1 cellular context compared by ENCODE assay signal in the genomic region with DNA sequence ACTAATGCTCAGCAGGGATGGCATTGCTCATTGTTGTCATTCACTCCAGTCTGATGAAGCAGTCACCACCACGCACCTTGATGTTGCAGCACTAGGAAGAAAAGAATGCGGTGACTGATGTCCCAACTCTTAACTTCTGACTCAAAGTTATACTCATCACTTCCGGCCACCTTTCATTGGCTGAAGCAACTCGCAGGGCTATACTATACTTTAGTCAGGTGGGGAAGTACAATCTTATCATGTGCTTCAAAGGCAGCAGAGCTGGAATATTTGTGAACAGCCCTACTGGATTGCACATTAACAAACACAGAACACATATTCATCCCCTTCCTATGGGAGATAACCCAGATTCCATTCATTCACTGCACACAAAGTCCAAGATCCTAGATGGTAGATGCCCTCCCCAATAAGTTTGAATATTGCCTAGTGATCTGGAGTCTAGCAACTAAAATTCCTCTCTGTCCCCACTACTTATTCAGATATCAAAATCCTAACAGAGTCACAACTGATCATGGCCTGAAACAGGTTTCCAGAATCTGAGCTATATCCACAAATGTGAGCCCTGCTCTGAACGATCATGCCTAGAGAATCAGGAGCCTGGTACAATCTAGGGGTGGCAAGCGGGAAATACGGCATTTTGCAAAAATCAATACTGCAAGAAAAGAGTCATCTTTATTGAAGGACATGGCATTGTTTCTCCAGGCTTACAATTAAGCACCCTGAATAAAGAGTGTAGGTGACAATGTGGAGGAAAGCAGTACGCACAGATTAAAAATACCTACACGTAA.
TF ChIP-seq lines count a peak whose summit lies in the region.

No MANE protein-coding gene starts in this region.

TF ChIP-seq in HepG2, 621 proteins besides CTCF, POLR2A, EP300 and RAD21 (continued from another document and continues in another):
- TF ChIP-seq ZBTB21 (CRISPR knock-in tag; IDR thresholded peaks at IDR 0.05): peak; percentile 71; the same call in 1 of the 2 replicates
- peak; percentile 55 for TF ChIP-seq ZMYM3 (CRISPR knock-in tag; IDR thresholded peaks at IDR 0.05)
- peak; percentile 100 for TF ChIP-seq TBX2 (CRISPR knock-in tag; IDR thresholded peaks at IDR 0.05; ENCODE audit: borderline replicate concordance)
- no peak for TF ChIP-seq RBM39 (IDR thresholded peaks at IDR 0.05; ENCODE audit: low read depth, low read length, poor library complexity, severe bottlenecking)
- TF ChIP-seq ZNF569 (CRISPR knock-in tag; IDR thresholded peaks at IDR 0.05; ENCODE audit: borderline replicate concordance): peak; percentile 75; the same call in 1 of the 2 replicates
- TF ChIP-seq TCF7 (IDR thresholded peaks at IDR 0.05; ENCODE audit: low read depth): peak; percentile 97
- TF ChIP-seq, protein P1, sequence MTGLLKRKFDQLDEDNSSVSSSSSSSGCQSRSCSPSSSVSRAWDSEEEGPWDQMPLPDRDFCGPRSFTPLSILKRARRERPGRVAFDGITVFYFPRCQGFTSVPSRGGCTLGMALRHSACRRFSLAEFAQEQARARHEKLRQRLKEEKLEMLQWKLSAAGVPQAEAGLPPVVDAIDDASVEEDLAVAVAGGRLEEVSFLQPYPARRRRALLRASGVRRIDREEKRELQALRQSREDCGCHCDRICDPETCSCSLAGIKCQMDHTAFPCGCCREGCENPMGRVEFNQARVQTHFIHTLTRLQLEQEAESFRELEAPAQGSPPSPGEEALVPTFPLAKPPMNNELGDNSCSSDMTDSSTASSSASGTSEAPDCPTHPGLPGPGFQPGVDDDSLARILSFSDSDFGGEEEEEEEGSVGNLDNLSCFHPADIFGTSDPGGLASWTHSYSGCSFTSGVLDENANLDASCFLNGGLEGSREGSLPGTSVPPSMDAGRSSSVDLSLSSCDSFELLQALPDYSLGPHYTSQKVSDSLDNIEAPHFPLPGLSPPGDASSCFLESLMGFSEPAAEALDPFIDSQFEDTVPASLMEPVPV (CRISPR knock-in tag; IDR thresholded peaks at IDR 0.05): no peak
- peak; percentile 36; the same call in 1 of the 2 replicates for TF ChIP-seq PHF20 (CRISPR knock-in tag; IDR thresholded peaks at IDR 0.05)
- TF ChIP-seq ATF7-NPFF (CRISPR knock-in tag; IDR thresholded peaks at IDR 0.05; ENCODE audit: low read depth): no peak
- peak; percentile 75; the same call in 1 of the 2 replicates for TF ChIP-seq HNF4G (IDR thresholded peaks at IDR 0.05; ENCODE audit: borderline replicate concordance, low read depth, low read length)
- peak; percentile 45; the same call in 1 of the 2 replicates for TF ChIP-seq HNF4G (CRISPR knock-in tag; IDR thresholded peaks at IDR 0.05; ENCODE audit: borderline replicate concordance, low read depth)
- peak; percentile 93; the same call in 1 of the 2 replicates for TF ChIP-seq RNF219 (CRISPR knock-in tag; IDR thresholded peaks at IDR 0.05)
- peak; percentile 26 for TF ChIP-seq SKI (IDR thresholded peaks at IDR 0.05; ENCODE audit: partially characterized antibody)
- TF ChIP-seq ZNF33B (CRISPR knock-in tag; IDR thresholded peaks at IDR 0.05): no peak
- TF ChIP-seq ZNF709 (CRISPR knock-in tag; IDR thresholded peaks at IDR 0.05): no peak
- TF ChIP-seq ZNF510 (CRISPR knock-in tag; IDR thresholded peaks at IDR 0.05; ENCODE audit: low read depth): no peak
- no peak for TF ChIP-seq ZBTB38 (CRISPR knock-in tag; IDR thresholded peaks at IDR 0.05)
- TF ChIP-seq KAT2B (IDR thresholded peaks at IDR 0.05; ENCODE audit: borderline replicate concordance, low read depth, low read length): no peak
- no peak for TF ChIP-seq BRCA1 (CRISPR knock-in tag; IDR thresholded peaks at IDR 0.05)
- no peak for TF ChIP-seq ZHX2 (IDR thresholded peaks at IDR 0.05; ENCODE audit: low read depth)
- TF ChIP-seq ZHX2 (CRISPR knock-in tag; IDR thresholded peaks at IDR 0.05; ENCODE audit: borderline replicate concordance): no peak
- TF ChIP-seq NCOA2 (CRISPR knock-in tag; IDR thresholded peaks at IDR 0.05): peak; percentile 93
- TF ChIP-seq FOXM1 (CRISPR knock-in tag; IDR thresholded peaks at IDR 0.05): no peak
- TF ChIP-seq, protein P2, sequence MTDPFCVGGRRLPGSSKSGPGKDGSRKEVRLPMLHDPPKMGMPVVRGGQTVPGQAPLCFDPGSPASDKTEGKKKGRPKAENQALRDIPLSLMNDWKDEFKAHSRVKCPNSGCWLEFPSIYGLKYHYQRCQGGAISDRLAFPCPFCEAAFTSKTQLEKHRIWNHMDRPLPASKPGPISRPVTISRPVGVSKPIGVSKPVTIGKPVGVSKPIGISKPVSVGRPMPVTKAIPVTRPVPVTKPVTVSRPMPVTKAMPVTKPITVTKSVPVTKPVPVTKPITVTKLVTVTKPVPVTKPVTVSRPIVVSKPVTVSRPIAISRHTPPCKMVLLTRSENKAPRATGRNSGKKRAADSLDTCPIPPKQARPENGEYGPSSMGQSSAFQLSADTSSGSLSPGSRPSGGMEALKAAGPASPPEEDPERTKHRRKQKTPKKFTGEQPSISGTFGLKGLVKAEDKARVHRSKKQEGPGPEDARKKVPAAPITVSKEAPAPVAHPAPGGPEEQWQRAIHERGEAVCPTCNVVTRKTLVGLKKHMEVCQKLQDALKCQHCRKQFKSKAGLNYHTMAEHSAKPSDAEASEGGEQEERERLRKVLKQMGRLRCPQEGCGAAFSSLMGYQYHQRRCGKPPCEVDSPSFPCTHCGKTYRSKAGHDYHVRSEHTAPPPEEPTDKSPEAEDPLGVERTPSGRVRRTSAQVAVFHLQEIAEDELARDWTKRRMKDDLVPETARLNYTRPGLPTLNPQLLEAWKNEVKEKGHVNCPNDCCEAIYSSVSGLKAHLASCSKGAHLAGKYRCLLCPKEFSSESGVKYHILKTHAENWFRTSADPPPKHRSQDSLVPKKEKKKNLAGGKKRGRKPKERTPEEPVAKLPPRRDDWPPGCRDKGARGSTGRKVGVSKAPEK (CRISPR knock-in tag; IDR thresholded peaks at IDR 0.05; ENCODE audit: borderline replicate concordance): peak; percentile 80; the same call in 1 of the 2 replicates
- TF ChIP-seq NFYC (CRISPR knock-in tag; IDR thresholded peaks at IDR 0.05): peak; percentile 80
- peak; percentile 76; the same call in 1 of the 2 replicates for TF ChIP-seq ZFP36L1 (CRISPR knock-in tag; IDR thresholded peaks at IDR 0.05)
- TF ChIP-seq GATAD2A (CRISPR knock-in tag; IDR thresholded peaks at IDR 0.05): peak; percentile 91
- no peak for TF ChIP-seq XBP1 (CRISPR knock-in tag; IDR thresholded peaks at IDR 0.05)
- 0 out of 2 replicates have a peak, but pooled peaks have one; percentile 59 for TF ChIP-seq ATF6 (CRISPR knock-in tag; conservative IDR thresholded peaks at IDR 0.05)
- TF ChIP-seq SAP130 (CRISPR knock-in tag; IDR thresholded peaks at IDR 0.05; ENCODE audit: low read depth): peak; percentile 94
- TF ChIP-seq ZNF670 (CRISPR knock-in tag; IDR thresholded peaks at IDR 0.05; ENCODE audit: borderline replicate concordance): 0 out of 2 replicates have a peak, but pooled peaks have one; percentile 46
- peak; percentile 58 for TF ChIP-seq SKIL (CRISPR knock-in tag; IDR thresholded peaks at IDR 0.05; ENCODE audit: borderline replicate concordance)
- no peak for TF ChIP-seq ZBTB4 (CRISPR knock-in tag; IDR thresholded peaks at IDR 0.05; ENCODE audit: borderline replicate concordance)
